ENCODE assay signal across 10 cellular contexts in genomic region chr16:11233727-11234376, GRCh38. TPM values are rescaled to one million over a fixed set of nuclear protein-coding genes. Genes with fewer than 3 reads are reported as not detected.
DNase-seq lines count a peak whose midpoint lies in the region; ATAC-seq lines count a peak whose summit lies in the region.
"Had no signal": no experiment of that assay in that cellular context is flagged by ENCODE, and none has a peak within 500 bp of the region (broad histone marks: within the 10 kb centered on the region; RNA-seq: fewer than 3 reads in every experiment).

No MANE protein-coding gene starts in this region.

- no peaks in the 10 kb centered on the region for H3K27me3 Mint-ChIP-seq in T-helper 17 cell
- no peaks in the 10 kb centered on the region for H3K27me3 Mint-ChIP-seq in activated T-helper 17 cell treated with anti-CD3 and anti-CD28 coated beads, Interleukin-2, amount 50 U/mL, for 72 hours

- H3K9me3 ChIP-seq in T-helper 17 cell (ENCODE audit: control insufficient read depth, low read length, poor library complexity, severe bottlenecking) = no peaks in the 10 kb centered on the region
- H3K9me3 ChIP-seq: SJSA1 had no signal

- no peak for ATAC-seq in T-helper 17 cell
- ATAC-seq in activated T-helper 17 cell treated with anti-CD3 and anti-CD28 coated beads, Interleukin-2, amount 50 U/mL, for 72 hours (replicated peaks) = peak; percentile 71
- no peak for ATAC-seq in GM18520 (IDR thresholded peaks at IDR 0.05; ENCODE audit: unreplicated experiment)
- no peak for ATAC-seq in HG03378 (IDR thresholded peaks at IDR 0.05; ENCODE audit: unreplicated experiment)

- no peaks in the 10 kb centered on the region for H3K36me3 Mint-ChIP-seq in T-helper 17 cell (ENCODE audit: low read depth)
- no peaks in the 10 kb centered on the region for H3K36me3 Mint-ChIP-seq in activated T-helper 17 cell treated with anti-CD3 and anti-CD28 coated beads, Interleukin-2, amount 50 U/mL, for 72 hours (ENCODE audit: low read depth)

- H3K4me1 Mint-ChIP-seq in T-helper 17 cell = peaks cover 38% of the 10 kb centered on the region
- peaks cover 17% of the 10 kb centered on the region for H3K4me1 Mint-ChIP-seq in activated T-helper 17 cell treated with anti-CD3 and anti-CD28 coated beads, Interleukin-2, amount 50 U/mL, for 72 hours

- peak overlapping the region; percentile 99 for H3K27ac Mint-ChIP-seq in T-helper 17 cell
- peak overlapping the region; percentile 97 for H3K27ac Mint-ChIP-seq in activated T-helper 17 cell treated with anti-CD3 and anti-CD28 coated beads, Interleukin-2, amount 50 U/mL, for 72 hours

- H3K4me3 Mint-ChIP-seq in T-helper 17 cell = peak overlapping the region; percentile 78
- peak overlapping the region; percentile 77 for H3K4me3 Mint-ChIP-seq in activated T-helper 17 cell treated with anti-CD3 and anti-CD28 coated beads, Interleukin-2, amount 50 U/mL, for 72 hours

- H3K9me3 Mint-ChIP-seq in activated T-helper 17 cell treated with anti-CD3 and anti-CD28 coated beads, Interleukin-2, amount 50 U/mL, for 72 hours = no peaks in the 10 kb centered on the region

- DNase-seq in EL (peak; percentile 41), T-helper 17 cell (peak in 1 of 3 donors; percentile 25), iPS-NIHi7 (ENCODE audit: extremely low spot score) (no peak), NCI-H2107 (lab: John Stamatoyannopoulos, UW) (no peak)
- peak; percentile 75 to 83 for DNase-seq in stimulated activated CD4-positive, alpha-beta T cell treated with anti-CD3 and anti-CD28 coated beads, Interleukin-15, amount 100 ng/mL, for 48 hours (ENCODE audit: low read depth in 2 of 2)

RNA-seq across cellular contexts. Expression of gene SOCS1, which starts 22.2 kb away (rescaled TPM):
- 10 to 100 TPM; 42.1 to 49.5 TPM for total RNA-seq in T-helper 17 cell
- 100 to 1,000 TPM in 1 of 2 donors, 10 to 100 TPM in 1; 89.7 to 124 TPM for total RNA-seq in activated T-helper 17 cell treated with anti-CD3 and anti-CD28 coated beads, Interleukin-2, amount 50 U/mL, for 72 hours

RNA-seq across cellular contexts. Expression of gene TNP2, which starts 35.3 kb away (rescaled TPM):
- total RNA-seq in T-helper 17 cell = not detected
- not detected for total RNA-seq in activated T-helper 17 cell treated with anti-CD3 and anti-CD28 coated beads, Interleukin-2, amount 50 U/mL, for 72 hours
- total RNA-seq: lung, SJSA1 had no signal

RNA-seq across cellular contexts. Expression of gene PRM3, which starts 39.6 kb away (rescaled TPM):
- not detected for total RNA-seq in T-helper 17 cell
- total RNA-seq in activated T-helper 17 cell treated with anti-CD3 and anti-CD28 coated beads, Interleukin-2, amount 50 U/mL, for 72 hours = not detected
- total RNA-seq: lung, SJSA1 had no signal

RNA-seq across cellular contexts. Expression of gene PRM2, which starts 42.4 kb away (rescaled TPM):
- total RNA-seq in T-helper 17 cell = not detected
- total RNA-seq in activated T-helper 17 cell treated with anti-CD3 and anti-CD28 coated beads, Interleukin-2, amount 50 U/mL, for 72 hours = not detected
- total RNA-seq: lung, SJSA1 had no signal

RNA-seq across cellular contexts. Expression of gene PRM1, which starts 47.3 kb away (rescaled TPM):
- total RNA-seq in T-helper 17 cell = not detected
- not detected for total RNA-seq in activated T-helper 17 cell treated with anti-CD3 and anti-CD28 coated beads, Interleukin-2, amount 50 U/mL, for 72 hours
- total RNA-seq: lung, SJSA1 had no signal

Comparison
In these comparisons a context has a peak if more than half of its experiments do, and no peak if none do; other contexts are left out.
1. DNase-seq: peak in EL (single experiment) and stimulated activated CD4-positive, alpha-beta T cell treated with anti-CD3 and anti-CD28 coated beads, Interleukin-15, amount 100 ng/mL, for 48 hours (2 of 2); none in iPS-NIHi7 (single experiment) and NCI-H2107 (single experiment).